In the genomic region with DNA sequence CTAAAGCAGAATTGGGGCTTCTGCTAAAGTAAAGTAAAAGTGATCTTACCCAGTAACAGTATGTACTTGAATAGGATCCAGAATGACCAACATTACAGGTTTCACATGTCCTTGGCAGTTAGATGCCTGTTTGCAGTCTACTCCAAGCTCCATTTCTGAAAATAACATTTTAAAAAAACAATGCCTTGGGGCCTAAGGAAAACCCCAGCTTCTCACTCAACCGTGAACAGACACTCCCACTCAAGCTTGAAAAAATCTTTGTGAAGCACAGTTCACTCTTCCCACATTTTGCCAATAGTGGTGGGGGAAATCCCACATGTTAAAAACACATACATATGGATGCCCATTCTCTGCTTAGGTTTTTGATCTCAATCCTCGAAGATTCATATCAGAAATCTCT, we compare ENCODE assay signal across 1 cellular context.
TF ChIP-seq lines count a peak whose summit lies in the region.

No MANE protein-coding gene starts in this region.

TF ChIP-seq in GM12878, 131 proteins besides CTCF, POLR2A, EP300 and RAD21 (continued from another document):
- TF ChIP-seq NR2C2 (IDR thresholded peaks at IDR 0.05; ENCODE audit: borderline replicate concordance, control insufficient read depth, insufficient read length, low read depth): no peak
- TF ChIP-seq ETV6 (conservative IDR thresholded peaks at IDR 0.05 in 1 of 2, IDR thresholded peaks at IDR 0.05 in 1 of 2; ENCODE audit: borderline replicate concordance in 1 of 2, low read depth in 1 of 2): no peak
- TF ChIP-seq RAD51 (IDR thresholded peaks at IDR 0.05): no peak
- TF ChIP-seq NFIC (IDR thresholded peaks at IDR 0.05; ENCODE audit: low read depth, low read length): peak; percentile 38; the same call in 1 of the 2 replicates
- no peak for TF ChIP-seq POLR2AphosphoS5 (IDR thresholded peaks at IDR 0.05; ENCODE audit: low read length)
- TF ChIP-seq, protein P1, sequence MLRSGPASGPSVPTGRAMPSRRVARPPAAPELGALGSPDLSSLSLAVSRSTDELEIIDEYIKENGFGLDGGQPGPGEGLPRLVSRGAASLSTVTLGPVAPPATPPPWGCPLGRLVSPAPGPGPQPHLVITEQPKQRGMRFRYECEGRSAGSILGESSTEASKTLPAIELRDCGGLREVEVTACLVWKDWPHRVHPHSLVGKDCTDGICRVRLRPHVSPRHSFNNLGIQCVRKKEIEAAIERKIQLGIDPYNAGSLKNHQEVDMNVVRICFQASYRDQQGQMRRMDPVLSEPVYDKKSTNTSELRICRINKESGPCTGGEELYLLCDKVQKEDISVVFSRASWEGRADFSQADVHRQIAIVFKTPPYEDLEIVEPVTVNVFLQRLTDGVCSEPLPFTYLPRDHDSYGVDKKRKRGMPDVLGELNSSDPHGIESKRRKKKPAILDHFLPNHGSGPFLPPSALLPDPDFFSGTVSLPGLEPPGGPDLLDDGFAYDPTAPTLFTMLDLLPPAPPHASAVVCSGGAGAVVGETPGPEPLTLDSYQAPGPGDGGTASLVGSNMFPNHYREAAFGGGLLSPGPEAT (IDR thresholded peaks at IDR 0.05; ENCODE audit: low read depth): peak; percentile 57; the same call in 1 of the 2 replicates
- TF ChIP-seq, protein P2, sequence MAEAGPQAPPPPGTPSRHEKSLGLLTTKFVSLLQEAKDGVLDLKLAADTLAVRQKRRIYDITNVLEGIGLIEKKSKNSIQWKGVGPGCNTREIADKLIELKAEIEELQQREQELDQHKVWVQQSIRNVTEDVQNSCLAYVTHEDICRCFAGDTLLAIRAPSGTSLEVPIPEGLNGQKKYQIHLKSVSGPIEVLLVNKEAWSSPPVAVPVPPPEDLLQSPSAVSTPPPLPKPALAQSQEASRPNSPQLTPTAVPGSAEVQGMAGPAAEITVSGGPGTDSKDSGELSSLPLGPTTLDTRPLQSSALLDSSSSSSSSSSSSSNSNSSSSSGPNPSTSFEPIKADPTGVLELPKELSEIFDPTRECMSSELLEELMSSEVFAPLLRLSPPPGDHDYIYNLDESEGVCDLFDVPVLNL (IDR thresholded peaks at IDR 0.05; ENCODE audit: low read depth, low read length): no peak
- TF ChIP-seq NR2C1 (IDR thresholded peaks at IDR 0.05): no peak
- TF ChIP-seq IKZF1 (conservative IDR thresholded peaks at IDR 0.05): peak; percentile 70
- no peak for TF ChIP-seq STAT1 (conservative IDR thresholded peaks at IDR 0.05)
- TF ChIP-seq IKZF2 (IDR thresholded peaks at IDR 0.05): peak; percentile 63 to 72
- TF ChIP-seq, protein P3, sequence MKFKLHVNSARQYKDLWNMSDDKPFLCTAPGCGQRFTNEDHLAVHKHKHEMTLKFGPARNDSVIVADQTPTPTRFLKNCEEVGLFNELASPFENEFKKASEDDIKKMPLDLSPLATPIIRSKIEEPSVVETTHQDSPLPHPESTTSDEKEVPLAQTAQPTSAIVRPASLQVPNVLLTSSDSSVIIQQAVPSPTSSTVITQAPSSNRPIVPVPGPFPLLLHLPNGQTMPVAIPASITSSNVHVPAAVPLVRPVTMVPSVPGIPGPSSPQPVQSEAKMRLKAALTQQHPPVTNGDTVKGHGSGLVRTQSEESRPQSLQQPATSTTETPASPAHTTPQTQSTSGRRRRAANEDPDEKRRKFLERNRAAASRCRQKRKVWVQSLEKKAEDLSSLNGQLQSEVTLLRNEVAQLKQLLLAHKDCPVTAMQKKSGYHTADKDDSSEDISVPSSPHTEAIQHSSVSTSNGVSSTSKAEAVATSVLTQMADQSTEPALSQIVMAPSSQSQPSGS (IDR thresholded peaks at IDR 0.05; ENCODE audit: low read length): no peak
- TF ChIP-seq, protein P4, sequence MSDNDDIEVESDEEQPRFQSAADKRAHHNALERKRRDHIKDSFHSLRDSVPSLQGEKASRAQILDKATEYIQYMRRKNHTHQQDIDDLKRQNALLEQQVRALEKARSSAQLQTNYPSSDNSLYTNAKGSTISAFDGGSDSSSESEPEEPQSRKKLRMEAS (IDR thresholded peaks at IDR 0.05; ENCODE audit: low read depth, low read length): no peak
- no peak for TF ChIP-seq SIX5 (IDR thresholded peaks at IDR 0.05; ENCODE audit: low read depth, low read length, severe bottlenecking)
- 0 out of 2 replicates have a peak, but pooled peaks have one; percentile 25 for TF ChIP-seq EED (IDR thresholded peaks at IDR 0.05; ENCODE audit: low read depth)
- TF ChIP-seq LARP7 (IDR thresholded peaks at IDR 0.05): no peak
- TF ChIP-seq HCFC1 (IDR thresholded peaks at IDR 0.05; ENCODE audit: low read length): no peak
- no peak for TF ChIP-seq WRNIP1 (IDR thresholded peaks at IDR 0.05; ENCODE audit: borderline replicate concordance, low read depth, low read length)
- no peak for TF ChIP-seq CBFB (IDR thresholded peaks at IDR 0.05; ENCODE audit: low read depth)
- TF ChIP-seq, protein P5, sequence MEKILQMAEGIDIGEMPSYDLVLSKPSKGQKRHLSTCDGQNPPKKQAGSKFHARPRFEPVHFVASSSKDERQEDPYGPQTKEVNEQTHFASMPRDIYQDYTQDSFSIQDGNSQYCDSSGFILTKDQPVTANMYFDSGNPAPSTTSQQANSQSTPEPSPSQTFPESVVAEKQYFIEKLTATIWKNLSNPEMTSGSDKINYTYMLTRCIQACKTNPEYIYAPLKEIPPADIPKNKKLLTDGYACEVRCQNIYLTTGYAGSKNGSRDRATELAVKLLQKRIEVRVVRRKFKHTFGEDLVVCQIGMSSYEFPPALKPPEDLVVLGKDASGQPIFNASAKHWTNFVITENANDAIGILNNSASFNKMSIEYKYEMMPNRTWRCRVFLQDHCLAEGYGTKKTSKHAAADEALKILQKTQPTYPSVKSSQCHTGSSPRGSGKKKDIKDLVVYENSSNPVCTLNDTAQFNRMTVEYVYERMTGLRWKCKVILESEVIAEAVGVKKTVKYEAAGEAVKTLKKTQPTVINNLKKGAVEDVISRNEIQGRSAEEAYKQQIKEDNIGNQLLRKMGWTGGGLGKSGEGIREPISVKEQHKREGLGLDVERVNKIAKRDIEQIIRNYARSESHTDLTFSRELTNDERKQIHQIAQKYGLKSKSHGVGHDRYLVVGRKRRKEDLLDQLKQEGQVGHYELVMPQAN (conservative IDR thresholded peaks at IDR 0.05): no peak
- TF ChIP-seq, protein P6, sequence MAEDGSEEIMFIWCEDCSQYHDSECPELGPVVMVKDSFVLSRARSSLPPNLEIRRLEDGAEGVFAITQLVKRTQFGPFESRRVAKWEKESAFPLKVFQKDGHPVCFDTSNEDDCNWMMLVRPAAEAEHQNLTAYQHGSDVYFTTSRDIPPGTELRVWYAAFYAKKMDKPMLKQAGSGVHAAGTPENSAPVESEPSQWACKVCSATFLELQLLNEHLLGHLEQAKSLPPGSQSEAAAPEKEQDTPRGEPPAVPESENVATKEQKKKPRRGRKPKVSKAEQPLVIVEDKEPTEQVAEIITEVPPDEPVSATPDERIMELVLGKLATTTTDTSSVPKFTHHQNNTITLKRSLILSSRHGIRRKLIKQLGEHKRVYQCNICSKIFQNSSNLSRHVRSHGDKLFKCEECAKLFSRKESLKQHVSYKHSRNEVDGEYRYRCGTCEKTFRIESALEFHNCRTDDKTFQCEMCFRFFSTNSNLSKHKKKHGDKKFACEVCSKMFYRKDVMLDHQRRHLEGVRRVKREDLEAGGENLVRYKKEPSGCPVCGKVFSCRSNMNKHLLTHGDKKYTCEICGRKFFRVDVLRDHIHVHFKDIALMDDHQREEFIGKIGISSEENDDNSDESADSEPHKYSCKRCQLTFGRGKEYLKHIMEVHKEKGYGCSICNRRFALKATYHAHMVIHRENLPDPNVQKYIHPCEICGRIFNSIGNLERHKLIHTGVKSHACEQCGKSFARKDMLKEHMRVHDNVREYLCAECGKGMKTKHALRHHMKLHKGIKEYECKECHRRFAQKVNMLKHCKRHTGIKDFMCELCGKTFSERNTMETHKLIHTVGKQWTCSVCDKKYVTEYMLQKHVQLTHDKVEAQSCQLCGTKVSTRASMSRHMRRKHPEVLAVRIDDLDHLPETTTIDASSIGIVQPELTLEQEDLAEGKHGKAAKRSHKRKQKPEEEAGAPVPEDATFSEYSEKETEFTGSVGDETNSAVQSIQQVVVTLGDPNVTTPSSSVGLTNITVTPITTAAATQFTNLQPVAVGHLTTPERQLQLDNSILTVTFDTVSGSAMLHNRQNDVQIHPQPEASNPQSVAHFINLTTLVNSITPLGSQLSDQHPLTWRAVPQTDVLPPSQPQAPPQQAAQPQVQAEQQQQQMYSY (CRISPR knock-in tag; IDR thresholded peaks at IDR 0.05): no peak
- TF ChIP-seq PAX5 (IDR thresholded peaks at IDR 0.05; ENCODE audit: borderline replicate concordance, low read depth, low read length): peak; percentile 77; the same call in 1 of the 2 replicates
- TF ChIP-seq MEF2B (IDR thresholded peaks at IDR 0.05; ENCODE audit: partially characterized antibody, poor library complexity, severe bottlenecking): no peak
- TF ChIP-seq MTA2 (IDR thresholded peaks at IDR 0.05; ENCODE audit: low read depth): no peak
- no peak for TF ChIP-seq FOXM1 (IDR thresholded peaks at IDR 0.05; ENCODE audit: low read depth, low read length)
- 0 out of 2 replicates have a peak, but pooled peaks have one; percentile 26 for TF ChIP-seq GATAD2B (conservative IDR thresholded peaks at IDR 0.05; ENCODE audit: low read depth)
- no peak for TF ChIP-seq ZZZ3 (IDR thresholded peaks at IDR 0.05; ENCODE audit: control insufficient read depth, insufficient read length, low read depth)
